In the genomic region with DNA sequence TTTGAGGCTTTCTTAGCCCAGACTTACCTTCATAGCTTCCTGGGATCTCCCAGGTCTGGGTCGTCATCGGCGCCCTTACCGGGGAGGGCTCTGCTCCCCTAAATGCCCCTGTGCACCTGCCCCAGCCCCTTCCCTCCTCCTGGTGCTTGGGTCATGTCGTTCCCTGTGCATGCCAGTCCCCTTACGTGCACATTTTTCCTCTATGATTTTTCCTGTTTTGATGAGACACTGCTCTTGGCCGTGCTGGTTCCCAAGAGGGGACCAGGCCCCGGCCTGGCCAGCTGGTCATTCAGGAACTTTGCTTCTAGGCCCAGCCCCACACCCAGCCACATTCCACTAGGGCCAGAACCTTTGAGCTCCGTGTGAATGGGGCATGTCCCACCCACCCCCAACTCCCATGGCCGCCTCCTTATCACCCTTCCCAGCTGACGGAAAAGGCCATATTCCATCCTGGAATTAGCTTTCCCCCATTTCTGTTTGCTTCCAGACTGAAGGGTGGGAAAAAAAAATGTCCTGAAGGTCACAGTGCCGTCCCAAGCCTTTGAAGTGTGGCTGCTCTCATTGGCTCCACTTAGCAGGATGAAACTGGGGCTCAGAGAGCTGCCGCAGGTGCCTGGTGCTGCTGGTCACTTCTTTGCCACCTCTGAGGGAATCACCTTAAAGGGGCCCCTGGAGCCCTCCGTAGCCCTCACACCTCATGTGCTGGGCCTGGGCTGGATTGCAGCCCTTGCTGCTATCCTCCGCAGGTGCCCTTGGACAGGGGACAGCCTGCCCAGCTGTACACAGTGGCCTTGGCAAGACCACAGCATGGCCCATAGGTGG, we compare ENCODE assay signal across 10 cellular contexts. TPM values are rescaled to one million over a fixed set of nuclear protein-coding genes. Genes with fewer than 3 reads are reported as not detected.
A peak's percentile ranks its signal among the peaks of the same experiment; 100 is the strongest.
DNase-seq lines count a peak whose midpoint lies in the region; ATAC-seq and TF ChIP-seq lines count a peak whose summit lies in the region.
"Had no signal": no experiment of that assay in that cellular context is flagged by ENCODE, and none has a peak within 500 bp of the region (broad histone marks: within the 10 kb centered on the region; RNA-seq: fewer than 3 reads in every experiment).

No MANE protein-coding gene starts in this region.

- H3K27ac ChIP-seq in thoracic aorta = peak overlapping the region; percentile 97 to 100
- H3K27ac ChIP-seq: neutrophil had no signal

- no peaks in the 10 kb centered on the region for H3K9me3 ChIP-seq in thoracic aorta
- H3K9me3 ChIP-seq: neutrophil had no signal

- peaks cover 35% of the 10 kb centered on the region for H3K4me1 Mint-ChIP-seq in activated T-cell treated with anti-CD3 and anti-CD28 coated beads, Interleukin-2, amount 50 U/mL, for 4 hours (ENCODE audit: low read depth)

- DNase-seq in HuH-7.5 (ENCODE audit: low spot score) (peak; percentile 70), dermis blood vessel endothelial cell (peak; percentile 98), lung microvascular endothelial cell (ENCODE audit: low read depth in 2 of 2) (peak; percentile 97), thoracic aorta (ENCODE audit: low spot score) (peak; percentile 70), GM10248 (ENCODE audit: extremely low spot score) (no peak), cerebellar cortex (ENCODE audit: low spot score) (no peak)
- DNase-seq in activated T-cell treated with anti-CD3 and anti-CD28 coated beads, Interleukin-2, amount 50 U/mL, for 4 hours = no peak
- DNase-seq: activated naive CD4-positive, alpha-beta T cell treated with anti-CD3 and anti-CD28 coated beads, Interleukin-2, amount 50 U/mL, for 16 hours had no signal

- no peaks in the 10 kb centered on the region for H3K27me3 Mint-ChIP-seq in activated T-cell treated with anti-CD3 and anti-CD28 coated beads, Interleukin-2, amount 50 U/mL, for 4 hours (ENCODE audit: low read depth)

- POLR2A ChIA-PET in GM10248 (lab: Yijun Ruan, JAX) = no interaction called here

- H3K27me3 ChIP-seq in thoracic aorta (replicated peaks; ENCODE audit: insufficient read depth) = no peaks in the 10 kb centered on the region
- H3K27me3 ChIP-seq: neutrophil had no signal

- ATAC-seq in thoracic aorta (ENCODE audit: insufficient number of reproducible peaks, low FRiP score, low read depth) (peak; percentile 18), GM21381 (IDR thresholded peaks at IDR 0.05; ENCODE audit: unreplicated experiment) (no peak)
- no peak for ATAC-seq in activated T-cell treated with anti-CD3 and anti-CD28 coated beads, Interleukin-2, amount 50 U/mL, for 4 hours

- no peaks in the 10 kb centered on the region for H3K36me3 ChIP-seq in thoracic aorta
- H3K36me3 ChIP-seq: neutrophil had no signal

- no peaks in the 10 kb centered on the region for H3K9me3 Mint-ChIP-seq in activated T-cell treated with anti-CD3 and anti-CD28 coated beads, Interleukin-2, amount 50 U/mL, for 4 hours

- peaks cover 52 to 91% of the 10 kb centered on the region in 2 donors for H3K4me1 ChIP-seq in thoracic aorta (ENCODE audit: control insufficient read depth in 1 of 2, low read depth in 2 of 2)

- no peak for TF ChIP-seq CTCF in thoracic aorta (IDR thresholded peaks at IDR 0.05)
- no peak for TF ChIP-seq CTCF in GM10248 (IDR thresholded peaks at IDR 0.05; ENCODE audit: control extremely low read depth, extremely low read depth, low read depth, missing control alignments)

- H3K4me3 Mint-ChIP-seq in activated T-cell treated with anti-CD3 and anti-CD28 coated beads, Interleukin-2, amount 50 U/mL, for 4 hours = no peak overlapping the region

- CTCF ChIA-PET in GM10248 (lab: Yijun Ruan, JAX) = interaction anchor here (1.2 to 3.5 kb wide), 6 partner anchors 8 to 144 kb away, joined by 3 to 17 read pairs (median 4); no protein-coding TSS in a partner anchor

- peak overlapping the region; percentile 60 for H3K4me3 ChIP-seq in thoracic aorta

- peaks cover 7% of the 10 kb centered on the region for H3K36me3 Mint-ChIP-seq in activated T-cell treated with anti-CD3 and anti-CD28 coated beads, Interleukin-2, amount 50 U/mL, for 4 hours (ENCODE audit: insufficient read depth)

RNA-seq across cellular contexts. Expression of gene ERGIC1, which starts 25.1 kb away (rescaled TPM):
- total RNA-seq in dermis blood vessel endothelial cell = 64.0 and 137 TPM in 2 replicates
- total RNA-seq in lung microvascular endothelial cell = 51.0 and 81.3 TPM in 2 replicates
- 100 to 1,000 TPM; 141 to 230 TPM for total RNA-seq in thoracic aorta
- 10 to 100 TPM; 28.7 to 36.3 (median 32.1) TPM for total RNA-seq in activated T-cell treated with anti-CD3 and anti-CD28 coated beads, Interleukin-2, amount 50 U/mL, for 4 hours

Comparison
In these comparisons a context has a peak if more than half of its experiments do, and no peak if none do; other contexts are left out.
1. DNase-seq: peak in HuH-7.5 (single experiment), dermis blood vessel endothelial cell (single experiment), lung microvascular endothelial cell (2 of 2) and thoracic aorta (single experiment); none in GM10248 (single experiment), activated T-cell treated with anti-CD3 and anti-CD28 coated beads, Interleukin-2, amount 50 U/mL, for 4 hours (single experiment) and cerebellar cortex (single experiment).